In the genomic region with DNA sequence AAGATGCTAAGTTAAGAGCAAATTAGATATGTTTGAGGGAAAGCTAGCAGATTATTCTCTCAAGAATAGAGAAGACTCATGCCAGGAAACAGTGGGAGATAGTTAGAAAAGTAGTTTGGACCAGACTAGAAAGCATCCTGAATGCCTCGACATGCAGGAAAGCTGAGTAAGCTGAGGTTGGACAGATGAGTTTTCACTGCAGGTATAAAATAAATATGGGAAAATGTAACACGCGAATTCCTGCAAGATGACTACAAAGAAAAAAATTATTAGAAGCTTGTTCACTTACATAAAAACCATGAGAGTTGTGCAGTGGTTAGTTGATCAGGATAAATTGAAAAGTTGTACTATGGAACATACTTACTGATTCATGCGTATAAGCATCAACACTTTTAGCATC, we compare ENCODE assay signal across 17 cellular contexts.
DNase-seq lines count a peak whose midpoint lies in the region; ATAC-seq and TF ChIP-seq lines count a peak whose summit lies in the region.
"Had no signal": no experiment of that assay in that cellular context is flagged by ENCODE, and none has a peak within 500 bp of the region (broad histone marks: within the 10 kb centered on the region; RNA-seq: fewer than 3 reads in every experiment).

No MANE protein-coding gene starts in this region.

- no peak overlapping the region for H3K56ac ChIP-seq in IMR-90 (ENCODE audit: extremely low read depth, insufficient read depth, low read length)

- no peak for TF ChIP-seq CTCF in IMR-90 (conservative IDR thresholded peaks at IDR 0.05; ENCODE audit: low read depth, low read length)
- no peak for TF ChIP-seq CTCF in fibroblast of the aortic adventitia (IDR thresholded peaks at IDR 0.05; ENCODE audit: insufficient read depth, low read length)
- TF ChIP-seq CTCF in smooth muscle cell (IDR thresholded peaks at IDR 0.05; ENCODE audit: borderline replicate concordance, insufficient read depth, poor library complexity, severe bottlenecking), result no peak
- no peak for TF ChIP-seq CTCF in dorsolateral prefrontal cortex (IDR thresholded peaks at IDR 0.05 in 54 of 56, conservative IDR thresholded peaks at IDR 0.05 in 2 of 56; ENCODE audit: low read depth in 1 of 56, partially characterized antibody in 56 of 56)

- no peak overlapping the region for H2AK5ac ChIP-seq in IMR-90 (ENCODE audit: low read depth, low read length)

- H3K79me2 ChIP-seq in smooth muscle cell (ENCODE audit: low read depth), result no peaks in the 10 kb centered on the region

- no peaks in the 10 kb centered on the region for H3F3A ChIP-seq in smooth muscle cell (ENCODE audit: low read depth)

- H3K27ac Mint-ChIP-seq in stimulated activated effector memory CD8-positive, alpha-beta T cell treated with anti-CD3 and anti-CD28 coated beads, Interleukin-12 subunit alpha, Interleukin-12 subunit beta, amount 100 ng/mL, for 72 hours, result no peak overlapping the region
- H3K27ac Mint-ChIP-seq: CD8-positive, alpha-beta T cell had no signal

- H3K27ac ChIP-seq in IMR-90 (ENCODE audit: insufficient read depth, low read length) (no peak overlapping the region), smooth muscle cell (ENCODE audit: low read depth) (no peak overlapping the region), dorsolateral prefrontal cortex (no peak overlapping the region)
- H3K27ac ChIP-seq: HL-60, SK-N-MC had no signal

- in situ Hi-C loops in IMR-90 (cut with MboI; ENCODE audit: low sequenced_read_pairs), result no loop called here

- no peak overlapping the region for H3K4me3 Mint-ChIP-seq in stimulated activated effector memory CD8-positive, alpha-beta T cell treated with anti-CD3 and anti-CD28 coated beads, Interleukin-12 subunit alpha, Interleukin-12 subunit beta, amount 100 ng/mL, for 72 hours
- H3K4me3 Mint-ChIP-seq: CD8-positive, alpha-beta T cell had no signal

- no peak overlapping the region for H2AK9ac ChIP-seq in IMR-90 (replicated peaks; ENCODE audit: low read depth, low read length, poor library complexity)

- H3K79me1 ChIP-seq in IMR-90 (ENCODE audit: low read depth in 1 of 2, low read length in 2 of 2), result no peaks in the 10 kb centered on the region

- H3K4me2 ChIP-seq in IMR-90 (ENCODE audit: low read depth, low read length), result no peak overlapping the region
- H3K4me2 ChIP-seq in smooth muscle cell, result no peak overlapping the region

- H2AFZ ChIP-seq in IMR-90 (replicated peaks; ENCODE audit: low read length, poor library complexity) (no peak overlapping the region), smooth muscle cell (ENCODE audit: low read depth) (peak overlapping the region; percentile 29)

- H3K36me3 Mint-ChIP-seq in stimulated activated effector memory CD8-positive, alpha-beta T cell treated with anti-CD3 and anti-CD28 coated beads, Interleukin-12 subunit alpha, Interleukin-12 subunit beta, amount 100 ng/mL, for 72 hours, result no peaks in the 10 kb centered on the region
- H3K36me3 Mint-ChIP-seq: CD8-positive, alpha-beta T cell had no signal

- no peaks in the 10 kb centered on the region for H3K36me3 ChIP-seq in IMR-90 (ENCODE audit: control insufficient read depth, insufficient read depth, low read length)
- no peaks in the 10 kb centered on the region for H3K36me3 ChIP-seq in smooth muscle cell (ENCODE audit: low read depth)
- H3K36me3 ChIP-seq: MG63 had no signal

- H3K4me1 ChIP-seq in IMR-90 (ENCODE audit: control insufficient read depth, insufficient read depth, low read length) (no peaks in the 10 kb centered on the region), smooth muscle cell (ENCODE audit: low read depth) (no peaks in the 10 kb centered on the region)

- no peak overlapping the region for H3K18ac ChIP-seq in IMR-90 (ENCODE audit: low read depth, low read length)

- no peak for ATAC-seq in IMR-90 (ENCODE audit: low read depth)
- no peak for ATAC-seq in stimulated activated effector memory CD8-positive, alpha-beta T cell treated with anti-CD3 and anti-CD28 coated beads, Interleukin-12 subunit alpha, Interleukin-12 subunit beta, amount 100 ng/mL, for 72 hours
- ATAC-seq: CD8-positive, alpha-beta T cell had no signal

- dilution Hi-C loops in IMR-90 (cut with HindIII; ENCODE audit: low sequenced_read_pairs, unreplicated experiment), result no loop called here

- H3K4ac ChIP-seq in IMR-90 (ENCODE audit: low read depth, low read length), result no peak overlapping the region

- H4K8ac ChIP-seq in IMR-90 (ENCODE audit: low read depth in 2 of 2, low read length in 2 of 2), result no peak overlapping the region

- H4K20me1 ChIP-seq in IMR-90 (ENCODE audit: insufficient read depth, low read length), result no peaks in the 10 kb centered on the region
- no peaks in the 10 kb centered on the region for H4K20me1 ChIP-seq in smooth muscle cell (ENCODE audit: low read depth)

- H3K4me3 ChIP-seq in IMR-90 (ENCODE audit: insufficient read depth, low read depth, low read length) (no peak overlapping the region), fibroblast of the aortic adventitia (ENCODE audit: low read depth, low read length) (no peak overlapping the region), smooth muscle cell (no peak overlapping the region), dorsolateral prefrontal cortex (no peak overlapping the region)

- no peak for TF ChIP-seq POLR2A in IMR-90 (IDR thresholded peaks at IDR 0.05; ENCODE audit: low read depth, low read length)

- H3K23ac ChIP-seq in IMR-90 (ENCODE audit: low read depth, low read length), result no peak overlapping the region

- no peaks in the 10 kb centered on the region for H3K9me3 ChIP-seq in IMR-90 (ENCODE audit: control insufficient read depth, insufficient read depth, low read length)
- H3K9me3 ChIP-seq in smooth muscle cell (replicated peaks; ENCODE audit: low read depth), result no peaks in the 10 kb centered on the region
- H3K9me3 ChIP-seq: MG63 had no signal

- H2BK20ac ChIP-seq in IMR-90 (ENCODE audit: low read depth, low read length), result no peak overlapping the region

- H3K4me1 Mint-ChIP-seq in stimulated activated effector memory CD8-positive, alpha-beta T cell treated with anti-CD3 and anti-CD28 coated beads, Interleukin-12 subunit alpha, Interleukin-12 subunit beta, amount 100 ng/mL, for 72 hours, result no peaks in the 10 kb centered on the region

- BruUV-seq in IMR-90 (replicated peaks; lab: Mats Ljungman, UMichigan), result no TSS peak

- CTCF ChIA-PET in IMR-90 (lab: Yijun Ruan, JAX), result no interaction called here

- no peak for TF ChIP-seq RAD21 in IMR-90 (IDR thresholded peaks at IDR 0.05; ENCODE audit: low read length)

- H4K5ac ChIP-seq in IMR-90 (ENCODE audit: low read depth, low read length), result no peak overlapping the region

- no peak overlapping the region for H2BK5ac ChIP-seq in IMR-90 (ENCODE audit: low read depth, low read length, poor library complexity, severe bottlenecking)

- no peak overlapping the region for H3K9ac ChIP-seq in IMR-90 (ENCODE audit: low read depth, low read length)
- no peak overlapping the region for H3K9ac ChIP-seq in smooth muscle cell (ENCODE audit: low read depth)

- POLR2A ChIA-PET in IMR-90 (lab: Charles Lee; ENCODE audit: unreplicated experiment), result no interaction called here

- H3K9me3 Mint-ChIP-seq in stimulated activated effector memory CD8-positive, alpha-beta T cell treated with anti-CD3 and anti-CD28 coated beads, Interleukin-12 subunit alpha, Interleukin-12 subunit beta, amount 100 ng/mL, for 72 hours, result no peaks in the 10 kb centered on the region
- H3K9me3 Mint-ChIP-seq: CD8-positive, alpha-beta T cell had no signal

- H2BK120ac ChIP-seq in IMR-90 (ENCODE audit: low read depth, low read length), result no peak overlapping the region

- no peak overlapping the region for H4K91ac ChIP-seq in IMR-90 (ENCODE audit: insufficient read depth, low read depth, low read length)

- H2BK15ac ChIP-seq in IMR-90 (ENCODE audit: low read depth, low read length), result no peak overlapping the region; the same call in 2 of the 3 replicates

- H3K9me1 ChIP-seq in IMR-90 (ENCODE audit: insufficient read depth, low read length), result no peaks in the 10 kb centered on the region

- H3K14ac ChIP-seq in IMR-90 (replicated peaks; ENCODE audit: low read depth, low read length), result no peak overlapping the region

- peak; percentile 29 for DNase-seq in IMR-90
- DNase-seq in amniotic epithelial cell (ENCODE audit: low read depth), result peak; percentile 40
- peak; percentile 4 for DNase-seq in fibroblast of the aortic adventitia (ENCODE audit: low read depth)
- DNase-seq in smooth muscle cell (lab: John Stamatoyannopoulos, UW; ENCODE audit: unreplicated experiment), result no peak
- DNase-seq in dorsolateral prefrontal cortex, result no peak
- DNase-seq in cardiac septum (ENCODE audit: low spot score), result no peak
- DNase-seq in stimulated activated effector memory CD8-positive, alpha-beta T cell treated with anti-CD3 and anti-CD28 coated beads, Interleukin-12 subunit alpha, Interleukin-12 subunit beta, amount 100 ng/mL, for 72 hours (ENCODE audit: low spot score in 2 of 2), result no peak
- DNase-seq: CD8-positive, alpha-beta T cell; DND-41; GF-D8; KG1; MG63; NCI-H1105; NCI-H1694 treated with DMSO at 0.1 percent for 48 hours; NCI-H82 had no signal

- intact Hi-C loops in IMR-90 (cut with micrococcal nuclease) (no loop called here), dorsolateral prefrontal cortex (cut with DNase I) (no loop called here), cardiac septum (cut with DNase I) (no loop called here)

- WGBS in IMR-90 (ENCODE audit: extremely low coverage in 2 of 2, insufficient read length in 1 of 2), 2 experiments, result no CpG with 5 or more reads among the region's 4 CpGs
- WGBS in smooth muscle cell (ENCODE audit: low lambda C conversion rate), result 85% methylated on average over 4 of the region's 4 CpGs

- H3K27me3 ChIP-seq in IMR-90 (ENCODE audit: control insufficient read depth, insufficient read depth, low read length) (no peaks in the 10 kb centered on the region), smooth muscle cell (ENCODE audit: low read depth) (no peaks in the 10 kb centered on the region), dorsolateral prefrontal cortex (peaks cover 0 to 7% (median 0%) of the 10 kb centered on the region in 45 donors)
- H3K27me3 ChIP-seq: MG63 had no signal

TF ChIP-seq in IMR-90, 13 proteins besides CTCF, POLR2A, EP300 and RAD21:
- TF ChIP-seq MAZ (IDR thresholded peaks at IDR 0.05; ENCODE audit: borderline replicate concordance, low read depth, low read length) (no peak), CEBPB (IDR thresholded peaks at IDR 0.05; ENCODE audit: low read depth, low read length) (no peak), MAFK (IDR thresholded peaks at IDR 0.05; ENCODE audit: low read depth, low read length) (no peak), NFE2L2 (IDR thresholded peaks at IDR 0.05; ENCODE audit: low read depth, low read length) (no peak), CHD1 (IDR thresholded peaks at IDR 0.05; ENCODE audit: low read depth, low read length) (no peak), BHLHE40 (IDR thresholded peaks at IDR 0.05; ENCODE audit: low read depth, low read length) (no peak)
TF ChIP-seq in IMR-90: peak in this region for 0.

Comparison
In these comparisons a context has a peak if more than half of its experiments do, and no peak if none do; other contexts are left out.
1. DNase-seq: peak in IMR-90 (single experiment), amniotic epithelial cell (single experiment) and fibroblast of the aortic adventitia (single experiment); none in smooth muscle cell (single experiment), dorsolateral prefrontal cortex (0 of 10), cardiac septum (single experiment) and stimulated activated effector memory CD8-positive, alpha-beta T cell treated with anti-CD3 and anti-CD28 coated beads, Interleukin-12 subunit alpha, Interleukin-12 subunit beta, amount 100 ng/mL, for 72 hours (0 of 2).